1 cellular context compared by ENCODE assay signal in genomic region chr7:27784399-27785053, GRCh38.
A peak's percentile ranks its signal among the peaks of the same experiment; 100 is the strongest.
TF ChIP-seq lines count a peak whose summit lies in the region.

No MANE protein-coding gene starts in this region.

TF ChIP-seq in GM12878, 131 proteins besides CTCF, POLR2A, EP300 and RAD21 (continued from another document):
- no peak for TF ChIP-seq BCL3 (IDR thresholded peaks at IDR 0.05; ENCODE audit: borderline replicate concordance, insufficient read depth, low read depth, low read length, poor library complexity, severe bottlenecking)
- peak; percentile 96; the same call in 1 of the 2 replicates for TF ChIP-seq ZBED1 (IDR thresholded peaks at IDR 0.05; ENCODE audit: borderline replicate concordance)
- no peak for TF ChIP-seq ZNF687 (IDR thresholded peaks at IDR 0.05)
- no peak for TF ChIP-seq NFXL1 (IDR thresholded peaks at IDR 0.05; ENCODE audit: borderline replicate concordance)
- TF ChIP-seq RELA (IDR thresholded peaks at IDR 0.05; ENCODE audit: borderline replicate concordance, partially characterized antibody): no peak
- no peak for TF ChIP-seq CBX3 (IDR thresholded peaks at IDR 0.05; ENCODE audit: borderline replicate concordance, low read depth)
- TF ChIP-seq SMC3 (IDR thresholded peaks at IDR 0.05; ENCODE audit: borderline replicate concordance, low read length): peak; percentile 38; the same call in 1 of the 2 replicates
- no peak for TF ChIP-seq RUNX3 (IDR thresholded peaks at IDR 0.05; ENCODE audit: low read length)
- no peak for TF ChIP-seq SP1 (IDR thresholded peaks at IDR 0.05; ENCODE audit: low read depth, low read length)
- TF ChIP-seq NR2C2 (IDR thresholded peaks at IDR 0.05; ENCODE audit: borderline replicate concordance, control insufficient read depth, insufficient read length, low read depth): no peak
